In the genomic region with DNA sequence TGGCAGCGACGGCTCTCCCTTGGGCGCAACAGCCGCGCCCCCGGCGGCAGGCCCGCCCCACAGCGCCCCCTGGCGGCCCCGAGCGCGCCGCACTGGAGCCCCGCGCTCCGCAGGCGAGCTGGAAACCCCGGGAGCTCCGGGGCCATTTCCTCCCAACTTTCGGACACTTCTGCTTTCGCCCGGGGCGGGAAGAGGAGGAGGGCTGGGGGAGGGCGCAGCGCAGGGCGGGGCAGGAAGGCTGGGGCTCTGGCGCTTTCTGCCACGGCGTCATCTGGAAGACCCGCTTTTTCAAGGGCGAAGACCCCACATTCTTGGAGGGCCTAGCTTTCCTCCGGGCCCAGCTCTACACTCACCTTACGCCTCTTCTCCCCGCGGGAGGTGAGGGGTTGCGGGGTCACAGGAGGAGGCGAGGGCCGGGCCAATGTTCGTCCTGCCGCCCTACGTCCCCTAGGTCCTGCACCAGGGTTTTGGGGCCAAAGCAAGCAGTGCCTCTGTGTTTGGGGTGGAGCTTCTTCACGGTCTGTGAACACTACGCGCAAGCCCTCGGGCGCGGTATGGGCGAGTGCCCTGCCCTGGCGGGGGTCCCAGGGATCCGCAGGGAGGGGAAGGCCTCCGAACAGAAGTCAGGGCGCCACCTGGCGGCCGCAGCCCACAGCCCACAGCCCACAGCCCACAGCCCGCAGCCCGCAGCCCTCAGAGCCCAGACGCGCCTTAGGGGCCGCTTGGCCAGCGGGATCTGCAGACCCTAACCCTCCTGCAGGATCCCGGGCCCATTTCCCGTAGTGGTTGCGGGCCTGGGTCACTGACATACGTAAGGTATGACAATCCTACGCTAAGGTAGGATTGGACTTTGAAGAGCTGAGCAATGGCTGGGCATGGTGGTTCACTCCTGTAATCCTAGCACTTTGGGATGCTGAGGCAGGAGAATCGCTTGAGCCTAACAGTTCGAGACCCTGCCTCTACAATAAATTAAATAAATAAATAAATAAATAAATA, we compare ENCODE assay signal across 8 cellular contexts. TPM values are rescaled to one million over a fixed set of nuclear protein-coding genes. Genes with fewer than 3 reads are reported as not detected.
DNase-seq lines count a peak whose midpoint lies in the region; ATAC-seq and TF ChIP-seq lines count a peak whose summit lies in the region.

No MANE protein-coding gene starts in this region.

- H2BK120ac ChIP-seq in IMR-90 (ENCODE audit: low read depth, low read length) = peak overlapping the region; percentile 90

- H3K14ac ChIP-seq in IMR-90 (replicated peaks; ENCODE audit: low read depth, low read length) = peak overlapping the region; percentile 34

- H3K27ac Mint-ChIP-seq in activated T-cell treated with anti-CD3 and anti-CD28 coated beads, Interleukin-2, amount 50 U/mL, for 24 hours = peak overlapping the region; percentile 61

- POLR2A ChIA-PET in IMR-90 (lab: Charles Lee; ENCODE audit: unreplicated experiment) = interaction anchor here (0.7 to 1.0 kb wide), 3 partner anchors 200 to 395 kb away, joined by 3 to 7 read pairs (median 3); no protein-coding TSS in a partner anchor

- peaks cover 3% of the 10 kb centered on the region for H3K4me1 Mint-ChIP-seq in activated T-cell treated with anti-CD3 and anti-CD28 coated beads, Interleukin-2, amount 50 U/mL, for 24 hours (ENCODE audit: low read depth)

- peak overlapping the region; percentile 91 for H3K18ac ChIP-seq in IMR-90 (ENCODE audit: low read depth, low read length)

- peak overlapping the region; percentile 85 to 90 for H4K8ac ChIP-seq in IMR-90 (ENCODE audit: low read depth in 2 of 2, low read length in 2 of 2)

- H3K9ac ChIP-seq in IMR-90 (ENCODE audit: low read depth, low read length) (peak overlapping the region; percentile 99), muscle layer of colon (ENCODE audit: low read length) (peak overlapping the region; percentile 86)

- H2AK5ac ChIP-seq in IMR-90 (ENCODE audit: low read depth, low read length) = peak overlapping the region; percentile 31; the same call in 1 of the 2 replicates

- CTCF ChIA-PET in IMR-90 (lab: Yijun Ruan, JAX) = interaction anchor here (0.5 to 2.7 kb wide), 43 partner anchors 8 to 498 kb away, joined by 3 to 94 read pairs (median 4); a partner anchor contains a TSS

- H3K4me2 ChIP-seq in IMR-90 (ENCODE audit: low read depth, low read length) = peak overlapping the region; percentile 99

- H3K4ac ChIP-seq in IMR-90 (ENCODE audit: low read depth, low read length) = peak overlapping the region; percentile 84

- H4K20me1 ChIP-seq in IMR-90 (ENCODE audit: insufficient read depth, low read length) = no peaks in the 10 kb centered on the region

- peak overlapping the region; percentile 97 for H4K5ac ChIP-seq in IMR-90 (ENCODE audit: low read depth, low read length)

- peak overlapping the region; percentile 99 for H4K91ac ChIP-seq in IMR-90 (ENCODE audit: insufficient read depth, low read depth, low read length)

- TF ChIP-seq POLR2A in IMR-90 (IDR thresholded peaks at IDR 0.05; ENCODE audit: low read depth, low read length) = no peak

- H3K27ac ChIP-seq in IMR-90 (ENCODE audit: insufficient read depth, low read length) (peak overlapping the region; percentile 99), esophagus (ENCODE audit: low read depth in 2 of 2, low read length in 1 of 2) (peak overlapping the region; percentile 96), muscle layer of colon (ENCODE audit: low read depth, low read length) (peak overlapping the region; percentile 83)

- DNase-seq in DMS114 treated with DMSO at 0.1 percent for 48 hours (lab: John Stamatoyannopoulos, UW; ENCODE audit: unreplicated experiment) (peak; percentile 55), IMR-90 (peak; percentile 83), OCI-M2 (lab: John Stamatoyannopoulos, UW; ENCODE audit: unreplicated experiment) (peak; percentile 65)
- peak; percentile 90 for DNase-seq in activated T-cell treated with anti-CD3 and anti-CD28 coated beads, Interleukin-2, amount 50 U/mL, for 24 hours
- peak; percentile 64 for DNase-seq in stimulated activated CD8-positive, alpha-beta memory T cell treated with anti-CD3 and anti-CD28 coated beads, Interleukin-7, amount 100 ng/mL, for 1 hour (ENCODE audit: low read depth in 2 of 2)

- intact Hi-C loops in IMR-90 (cut with micrococcal nuclease) = loop anchor here (1.0 kb wide), 4 partner anchors 82 to 322 kb away; a partner anchor contains a TSS

- H3K9me1 ChIP-seq in IMR-90 (ENCODE audit: insufficient read depth, low read length) = peaks cover 5% of the 10 kb centered on the region

- peak; percentile 97 for TF ChIP-seq CTCF in IMR-90 (conservative IDR thresholded peaks at IDR 0.05; ENCODE audit: low read depth, low read length)

- no peaks in the 10 kb centered on the region for H3K9me3 Mint-ChIP-seq in activated T-cell treated with anti-CD3 and anti-CD28 coated beads, Interleukin-2, amount 50 U/mL, for 24 hours

- peak overlapping the region; percentile 96 for H2AFZ ChIP-seq in IMR-90 (replicated peaks; ENCODE audit: low read length, poor library complexity)

- H3K9me3 ChIP-seq in IMR-90 (ENCODE audit: control insufficient read depth, insufficient read depth, low read length) (no peaks in the 10 kb centered on the region), esophagus (ENCODE audit: control insufficient read depth in 2 of 2, insufficient read depth in 1 of 2, low read depth in 1 of 2, low read length in 1 of 2) (no peaks in the 10 kb centered on the region), muscle layer of colon (ENCODE audit: low read length) (no peaks in the 10 kb centered on the region)

- peaks cover 0 to 4% of the 10 kb centered on the region in 2 experiments; a peak in 1 of 4 replicates for H3K79me1 ChIP-seq in IMR-90 (ENCODE audit: low read depth in 1 of 2, low read length in 2 of 2)

- H3K56ac ChIP-seq in IMR-90 (ENCODE audit: extremely low read depth, insufficient read depth, low read length) = peak overlapping the region; percentile 81

- in situ Hi-C loops in IMR-90 (cut with MboI; ENCODE audit: low sequenced_read_pairs) = loop anchor here (5.0 kb wide), 2 partner anchors 218 to 318 kb away; no protein-coding TSS in a partner anchor

- peak overlapping the region; percentile 83; the same call in 2 of the 3 replicates for H2BK15ac ChIP-seq in IMR-90 (ENCODE audit: low read depth, low read length)

- H3K27me3 ChIP-seq in IMR-90 (ENCODE audit: control insufficient read depth, insufficient read depth, low read length) = no peaks in the 10 kb centered on the region
- no peaks in the 10 kb centered on the region for H3K27me3 ChIP-seq in esophagus (ENCODE audit: control insufficient read depth in 1 of 2, insufficient read depth in 2 of 2, low read length in 2 of 2)
- H3K27me3 ChIP-seq in muscle layer of colon (ENCODE audit: control insufficient read depth in 1 of 2, insufficient read depth in 2 of 2, low read length in 2 of 2) = no peaks in the 10 kb centered on the region

- H3K4me3 ChIP-seq in IMR-90 (ENCODE audit: insufficient read depth, low read depth, low read length) (peak overlapping the region; percentile 96), esophagus (ENCODE audit: low read depth in 1 of 2, low read length in 2 of 2) (peak overlapping the region; percentile 75 to 83), muscle layer of colon (ENCODE audit: low read depth in 1 of 2, low read length in 2 of 2) (peak overlapping the region; percentile 62 to 85)

- H2BK5ac ChIP-seq in IMR-90 (ENCODE audit: low read depth, low read length, poor library complexity, severe bottlenecking) = peak overlapping the region; percentile 91

- no TSS peak for BruUV-seq in IMR-90 (replicated peaks; lab: Mats Ljungman, UMichigan)

- dilution Hi-C loops in IMR-90 (cut with HindIII; ENCODE audit: low sequenced_read_pairs, unreplicated experiment) = no loop called here

- TF ChIP-seq RAD21 in IMR-90 (IDR thresholded peaks at IDR 0.05; ENCODE audit: low read length) = peak; percentile 80

- peaks cover 3% of the 10 kb centered on the region for H3K27me3 Mint-ChIP-seq in activated T-cell treated with anti-CD3 and anti-CD28 coated beads, Interleukin-2, amount 50 U/mL, for 24 hours

- peaks cover 4% of the 10 kb centered on the region for H3K4me1 ChIP-seq in IMR-90 (ENCODE audit: control insufficient read depth, insufficient read depth, low read length)
- peaks cover 0 to 2% of the 10 kb centered on the region in 2 donors for H3K4me1 ChIP-seq in esophagus (ENCODE audit: control insufficient read depth in 2 of 2, insufficient read depth in 2 of 2, low read length in 1 of 2)
- peaks cover 5% of the 10 kb centered on the region for H3K4me1 ChIP-seq in muscle layer of colon (ENCODE audit: insufficient read depth, low read length)

- peak overlapping the region; percentile 80 for H3K4me3 Mint-ChIP-seq in activated T-cell treated with anti-CD3 and anti-CD28 coated beads, Interleukin-2, amount 50 U/mL, for 24 hours

- H3K36me3 ChIP-seq in IMR-90 (ENCODE audit: control insufficient read depth, insufficient read depth, low read length) = no peaks in the 10 kb centered on the region
- no peaks in the 10 kb centered on the region for H3K36me3 ChIP-seq in esophagus (ENCODE audit: control insufficient read depth in 2 of 2, insufficient read depth in 2 of 2, low read length in 1 of 2)
- H3K36me3 ChIP-seq in muscle layer of colon (ENCODE audit: insufficient read depth, low read length) = no peaks in the 10 kb centered on the region

- WGBS in IMR-90 (ENCODE audit: extremely low coverage in 2 of 2, insufficient read length in 1 of 2), 2 experiments = 0% methylated on average over 3 of the region's 68 CpGs; no CpG with 5 or more reads in 1 of the 2 experiments
- WGBS in esophagus, 2 donors = 2% methylated on average over 58 to 68 of the region's 68 CpGs

- ATAC-seq in GM21529 (IDR thresholded peaks at IDR 0.05; ENCODE audit: unreplicated experiment) = peak; percentile 85
- ATAC-seq in IMR-90 (ENCODE audit: low read depth) = peak; percentile 92

- H2BK20ac ChIP-seq in IMR-90 (ENCODE audit: low read depth, low read length) = peak overlapping the region; percentile 44

- H2AK9ac ChIP-seq in IMR-90 (replicated peaks; ENCODE audit: low read depth, low read length, poor library complexity) = peak overlapping the region; percentile 93

- H3K23ac ChIP-seq in IMR-90 (ENCODE audit: low read depth, low read length) = peak overlapping the region; percentile 57

- no peaks in the 10 kb centered on the region for H3K36me3 Mint-ChIP-seq in activated T-cell treated with anti-CD3 and anti-CD28 coated beads, Interleukin-2, amount 50 U/mL, for 24 hours (ENCODE audit: low read depth)

TF ChIP-seq in IMR-90, 13 proteins besides CTCF, POLR2A, EP300 and RAD21 (continues in another document):
- peak; percentile 88; the same call in 1 of the 2 replicates for TF ChIP-seq MAZ (IDR thresholded peaks at IDR 0.05; ENCODE audit: borderline replicate concordance, low read depth, low read length)

RNA-seq across cellular contexts. Expression of a gene that starts 31.1 kb away (rescaled TPM):
- not detected in 2 replicates for total RNA-seq in IMR-90 (2012; rRNA removed)
- 0.07 TPM in 2 replicates for polyA plus RNA-seq in IMR-90 (2012; rRNA removed)
- 0.14 TPM in 1 of 2 replicates, not detected in the other for polyA plus RNA-seq in IMR-90 (2012; cell fraction: cytosol; rRNA removed)
- polyA plus RNA-seq in IMR-90 (2012; cell fraction: nucleus; rRNA removed; ENCODE audit: low replicate concordance) = 0.06 and 0.12 TPM in 2 replicates
- under 1 TPM in 1 of 2 donors, not detected in 1; 0.04 TPM for polyA plus RNA-seq in esophagus

RNA-seq across cellular contexts. Expression of a gene that starts 31.2 kb away (rescaled TPM):
- total RNA-seq in IMR-90 (2012; rRNA removed) = under 0.01 TPM in 1 of 2 replicates, not detected in the other
- 0.05 TPM in 1 of 2 replicates, not detected in the other for polyA plus RNA-seq in IMR-90 (2012; rRNA removed)
- polyA plus RNA-seq in IMR-90 (2012; cell fraction: cytosol; rRNA removed) = 0.01 and 0.09 TPM in 2 replicates
- 0.13 and 0.22 TPM in 2 replicates for polyA plus RNA-seq in IMR-90 (2012; cell fraction: nucleus; rRNA removed; ENCODE audit: low replicate concordance)
- polyA plus RNA-seq in esophagus = under 1 TPM; 0.04 to 0.06 TPM

Comparison
In these comparisons a context has a peak if more than half of its experiments do, and no peak if none do; other contexts are left out.
1. Peak in every context shown above with its lines: DNase-seq, ATAC-seq, H3K4me3 ChIP-seq and H3K27ac ChIP-seq.